16 cellular contexts compared by ENCODE assay signal in genomic region chr17:74743755-74744154, GRCh38. TPM values are rescaled to one million over a fixed set of nuclear protein-coding genes. Genes with fewer than 3 reads are reported as not detected.
A peak's percentile ranks its signal among the peaks of the same experiment; 100 is the strongest.
DNase-seq lines count a peak whose midpoint lies in the region; ATAC-seq, FAIRE-seq and TF ChIP-seq lines count a peak whose summit lies in the region.
"Had no signal": no experiment of that assay in that cellular context is flagged by ENCODE, and none has a peak within 500 bp of the region (broad histone marks: within the 10 kb centered on the region; RNA-seq: fewer than 3 reads in every experiment).

No MANE protein-coding gene starts in this region.

- no peak for ATAC-seq in stimulated activated memory B cell treated with anti-CD40 and anti-IgM and Interleukin-4, amounts not matched to agents 10 μg/mL and 1 μg/mL and 100 μg/mL, for 72 hours
- ATAC-seq in left cardiac atrium, result no peak

- no peak overlapping the region for H3K4me2 ChIP-seq in H1 (ENCODE audit: insufficient read depth in 1 of 2, low read depth in 2 of 2, low read length in 2 of 2)
- H3K4me2 ChIP-seq: KMS-11 had no signal

- peak overlapping the region; percentile 55; the same call in 1 of the 2 replicates for H2BK20ac ChIP-seq in H1 (ENCODE audit: low read length)

- H4K20me1 ChIP-seq in H1 (replicated peaks in 1 of 2; ENCODE audit: control insufficient read depth in 1 of 2, insufficient read depth in 2 of 2, low read length in 2 of 2), result no peaks in the 10 kb centered on the region

- no peak overlapping the region for H3K4me3 Mint-ChIP-seq in activated naive CD4-positive, alpha-beta T cell treated with anti-CD3 and anti-CD28 coated beads for 36 hours
- no peak overlapping the region for H3K4me3 Mint-ChIP-seq in activated CD4-positive, alpha-beta memory T cell treated with anti-CD3 and anti-CD28 coated beads for 36 hours
- H3K4me3 Mint-ChIP-seq in stimulated activated memory B cell treated with anti-CD40 and anti-IgM and Interleukin-4, amounts not matched to agents 10 μg/mL and 1 μg/mL and 100 μg/mL, for 72 hours, result no peak overlapping the region
- H3K4me3 Mint-ChIP-seq: HFFc6 had no signal

- no peak overlapping the region for H2BK120ac ChIP-seq in H1 (replicated peaks; ENCODE audit: low read depth, low read length)

- H2BK12ac ChIP-seq in H1 (ENCODE audit: low read depth, low read length), result no peak overlapping the region

- intact Hi-C loops in activated naive CD4-positive, alpha-beta T cell treated with anti-CD3 and anti-CD28 coated beads for 36 hours (cut with micrococcal nuclease), result loop anchor here (1.0 to 10.0 kb wide), 7 partner anchors 15 to 461 kb away; partner anchors contain the start of gene NUP85
- intact Hi-C loops in activated CD4-positive, alpha-beta memory T cell treated with anti-CD3 and anti-CD28 coated beads for 36 hours (cut with micrococcal nuclease), result loop anchor here (1.0 to 10.0 kb wide), 4 partner anchors 15 to 529 kb away; partner anchors contain the start of gene TTYH2
- intact Hi-C loops in left cardiac atrium (cut with DNase I), result loop anchor here (2.0 to 10.0 kb wide), 3 partner anchors 27 to 121 kb away; partner anchors contain the start of gene GRIN2C (in 1 of the 2)

- H3K27me3 Mint-ChIP-seq in activated naive CD4-positive, alpha-beta T cell treated with anti-CD3 and anti-CD28 coated beads for 36 hours (ENCODE audit: low read depth), result no peaks in the 10 kb centered on the region
- no peaks in the 10 kb centered on the region for H3K27me3 Mint-ChIP-seq in activated CD4-positive, alpha-beta memory T cell treated with anti-CD3 and anti-CD28 coated beads for 36 hours
- H3K27me3 Mint-ChIP-seq in stimulated activated memory B cell treated with anti-CD40 and anti-IgM and Interleukin-4, amounts not matched to agents 10 μg/mL and 1 μg/mL and 100 μg/mL, for 72 hours, result no peaks in the 10 kb centered on the region

- 0 out of 2 replicates have a peak overlapping the region, but pooled peaks have one; percentile 26 for H2AK5ac ChIP-seq in H1 (ENCODE audit: low read depth, low read length)

- no peak for TF ChIP-seq RAD21 in H1 (IDR thresholded peaks at IDR 0.05 in 1 of 2, conservative IDR thresholded peaks at IDR 0.05 in 1 of 2; ENCODE audit: low read depth in 2 of 2, low read length in 2 of 2)

- no peaks in the 10 kb centered on the region for H3K36me3 Mint-ChIP-seq in activated naive CD4-positive, alpha-beta T cell treated with anti-CD3 and anti-CD28 coated beads for 36 hours (ENCODE audit: low read depth)
- H3K36me3 Mint-ChIP-seq in activated CD4-positive, alpha-beta memory T cell treated with anti-CD3 and anti-CD28 coated beads for 36 hours, result no peaks in the 10 kb centered on the region
- H3K36me3 Mint-ChIP-seq in stimulated activated memory B cell treated with anti-CD40 and anti-IgM and Interleukin-4, amounts not matched to agents 10 μg/mL and 1 μg/mL and 100 μg/mL, for 72 hours, result no peaks in the 10 kb centered on the region

- no peaks in the 10 kb centered on the region for H3K79me1 ChIP-seq in H1 (ENCODE audit: low read depth, low read length)

- POLR2A ChIA-PET in activated CD4-positive, alpha-beta memory T cell treated with anti-CD3 and anti-CD28 coated beads for 36 hours (lab: Charles Lee), result no interaction called here
- POLR2A ChIA-PET in H1 (lab: Charles Lee; ENCODE audit: partially characterized antibody), result interaction anchor here (4.1 kb wide), 1 partner anchor 26 kb away, joined by 44 read pairs; no protein-coding TSS in a partner anchor

- H3K18ac ChIP-seq in H1 (ENCODE audit: extremely low read depth, low read length), result no peak overlapping the region

- no peak overlapping the region for H2AFZ ChIP-seq in H1 (ENCODE audit: low read length)

- no peak overlapping the region for H4K5ac ChIP-seq in H1 (ENCODE audit: insufficient read length, low read depth, low read length)

- H3K14ac ChIP-seq in H1 (ENCODE audit: insufficient read length), result no peak overlapping the region

- WGBS in H1 (ENCODE audit: extremely low coverage in 1 of 2, insufficient coverage in 1 of 2, insufficient read length in 1 of 2, insufficient replicate concordance in 2 of 2, low coverage in 1 of 2, low lambda C conversion rate in 2 of 2, missing lambda C conversion rate in 1 of 2), 2 experiments, result 86% methylated on average over 2 of the region's 2 CpGs; no CpG with 5 or more reads in 1 of the 2 experiments

- no peak for TF ChIP-seq POLR2A in H1 (IDR thresholded peaks at IDR 0.05; ENCODE audit: control extremely low read depth in 1 of 2, low read depth in 2 of 2, low read length in 2 of 2)

- H3K9ac ChIP-seq in H1 (replicated peaks in 1 of 4; ENCODE audit: extremely low read depth in 1 of 4, low read depth in 3 of 4, low read length in 3 of 4), result no peak overlapping the region
- H3K9ac ChIP-seq: KMS-11 had no signal

- H2BK5ac ChIP-seq in H1 (ENCODE audit: low read depth, low read length), result no peak overlapping the region; the same call in 1 of the 2 replicates

- H3K27ac ChIP-seq in H1 (ENCODE audit: low read depth, low read length), result no peak overlapping the region
- H3K27ac ChIP-seq: ascending aorta, esophagus squamous epithelium, suprapubic skin had no signal

- no peak for FAIRE-seq in H1 (lab: Jason Lieb, UNC)

- H3K9me3 Mint-ChIP-seq in activated naive CD4-positive, alpha-beta T cell treated with anti-CD3 and anti-CD28 coated beads for 36 hours, result no peaks in the 10 kb centered on the region
- H3K9me3 Mint-ChIP-seq in activated CD4-positive, alpha-beta memory T cell treated with anti-CD3 and anti-CD28 coated beads for 36 hours, result peaks cover 7% of the 10 kb centered on the region
- H3K9me3 Mint-ChIP-seq in stimulated activated memory B cell treated with anti-CD40 and anti-IgM and Interleukin-4, amounts not matched to agents 10 μg/mL and 1 μg/mL and 100 μg/mL, for 72 hours, result no peaks in the 10 kb centered on the region
- H3K9me3 Mint-ChIP-seq: HFFc6 had no signal

- H3K36me3 ChIP-seq in H1 (ENCODE audit: control insufficient read depth in 2 of 4, insufficient read depth in 4 of 4, low read length in 3 of 4), result no peaks in the 10 kb centered on the region
- H3K36me3 ChIP-seq: ascending aorta, esophagus squamous epithelium, suprapubic skin had no signal

- peaks cover 2% of the 10 kb centered on the region; the same call in 1 of the 2 replicates for H3K23me2 ChIP-seq in H1 (ENCODE audit: low read depth, low read length)

- DNase-seq in activated naive CD4-positive, alpha-beta T cell treated with anti-CD3 and anti-CD28 coated beads for 36 hours, result no peak
- no peak for DNase-seq in activated naive CD4-positive, alpha-beta T cell treated with anti-CD3 and anti-CD28 coated beads, Interleukin-2, amount 50 U/mL, for 16 hours
- DNase-seq in activated CD4-positive, alpha-beta memory T cell treated with anti-CD3 and anti-CD28 coated beads for 36 hours, result no peak
- DNase-seq in H1 (ENCODE audit: low read depth in 1 of 2, low spot score in 2 of 2), result no peak
- no peak for DNase-seq in left cardiac atrium
- no peak for DNase-seq in HuH-7 (ENCODE audit: low spot score)
- no peak for DNase-seq in MV-4-11 (lab: John Stamatoyannopoulos, UW)
- DNase-seq: activated effector memory CD4-positive, alpha-beta T cell treated with Interleukin-2 at 50 U/mL for 16 hours; esophagus squamous epithelium; HFFc6 had no signal

- peaks cover 73% of the 10 kb centered on the region for H3K4me1 Mint-ChIP-seq in activated naive CD4-positive, alpha-beta T cell treated with anti-CD3 and anti-CD28 coated beads for 36 hours (ENCODE audit: low read depth)
- H3K4me1 Mint-ChIP-seq in activated CD4-positive, alpha-beta memory T cell treated with anti-CD3 and anti-CD28 coated beads for 36 hours (ENCODE audit: low read depth), result peaks cover 74% of the 10 kb centered on the region
- peaks cover 62% of the 10 kb centered on the region for H3K4me1 Mint-ChIP-seq in stimulated activated memory B cell treated with anti-CD40 and anti-IgM and Interleukin-4, amounts not matched to agents 10 μg/mL and 1 μg/mL and 100 μg/mL, for 72 hours

- H3K9me3 ChIP-seq in H1 (ENCODE audit: insufficient read depth in 2 of 2, low read depth in 1 of 2, low read length in 1 of 2), result no peaks in the 10 kb centered on the region
- H3K9me3 ChIP-seq: ascending aorta, esophagus squamous epithelium, suprapubic skin had no signal

- no peak for TF ChIP-seq CTCF in H1 (IDR thresholded peaks at IDR 0.05; ENCODE audit: control extremely low read depth in 1 of 3, insufficient read depth in 1 of 3, low read depth in 1 of 3, low read length in 3 of 3)

- no peak overlapping the region for H2BK15ac ChIP-seq in H1 (ENCODE audit: low read length)

- no peak overlapping the region for H3K56ac ChIP-seq in H1 (replicated peaks; ENCODE audit: insufficient read length, low read depth, low read length)

- peaks cover 5 to 28% (median 16%) of the 10 kb centered on the region in 4 experiments for H3K4me1 ChIP-seq in H1 (replicated peaks in 1 of 4; ENCODE audit: control insufficient read depth in 3 of 4, insufficient read depth in 4 of 4, low read length in 3 of 4)

- no peak overlapping the region for H3K4me3 ChIP-seq in H1 (ENCODE audit: extremely low read depth in 1 of 4, insufficient read depth in 2 of 4, low read depth in 3 of 4, low read length in 4 of 4)
- H3K4me3 ChIP-seq: ascending aorta, esophagus squamous epithelium, suprapubic skin had no signal

- no peak overlapping the region for H4K8ac ChIP-seq in H1 (ENCODE audit: extremely low read depth, insufficient read depth, low read length)

- H3K4ac ChIP-seq in H1 (replicated peaks; ENCODE audit: insufficient read length, low read depth, low read length), result no peak overlapping the region

- TF ChIP-seq EP300 in H1 (IDR thresholded peaks at IDR 0.05; ENCODE audit: borderline replicate concordance in 1 of 2, low read depth in 2 of 2, low read length in 2 of 2), result no peak

- no peak overlapping the region for H3K23ac ChIP-seq in H1 (ENCODE audit: insufficient read length)

- no peaks in the 10 kb centered on the region for H3K79me2 ChIP-seq in H1 (ENCODE audit: control insufficient read depth in 1 of 2, insufficient read depth in 2 of 2, low read length in 2 of 2)

- peak overlapping the region; percentile 83 for H3K27ac Mint-ChIP-seq in activated naive CD4-positive, alpha-beta T cell treated with anti-CD3 and anti-CD28 coated beads for 36 hours
- H3K27ac Mint-ChIP-seq in activated CD4-positive, alpha-beta memory T cell treated with anti-CD3 and anti-CD28 coated beads for 36 hours, result peak overlapping the region; percentile 88
- H3K27ac Mint-ChIP-seq in stimulated activated memory B cell treated with anti-CD40 and anti-IgM and Interleukin-4, amounts not matched to agents 10 μg/mL and 1 μg/mL and 100 μg/mL, for 72 hours, result peak overlapping the region; percentile 74
- H3K27ac Mint-ChIP-seq: HFFc6 had no signal

- H4K91ac ChIP-seq in H1 (replicated peaks; ENCODE audit: insufficient read length, low read length), result no peak overlapping the region

- CTCF ChIA-PET in activated naive CD4-positive, alpha-beta T cell treated with anti-CD3 and anti-CD28 coated beads for 36 hours (lab: Charles Lee), result interaction anchor here (0.8 to 4.3 kb wide), 11 partner anchors 11 to 132 kb away, joined by 3 to 59 read pairs (median 20); partner anchors contain the start of gene NAT9
- CTCF ChIA-PET in activated CD4-positive, alpha-beta memory T cell treated with anti-CD3 and anti-CD28 coated beads for 36 hours (lab: Charles Lee), result interaction anchor here (1.2 to 4.7 kb wide), 12 partner anchors 7 to 117 kb away, joined by 3 to 123 read pairs (median 30); partner anchors contain the start of genes GRIN2C and RAB37
- CTCF ChIA-PET in H1 (lab: Charles Lee; ENCODE audit: partially characterized antibody), result interaction anchor here (0.8 to 4.7 kb wide), 17 partner anchors 7 to 337 kb away, joined by 3 to 388 read pairs (median 15); partner anchors contain the start of genes NAT9 and RAB37

- H3K27me3 ChIP-seq in H1 (replicated peaks in 1 of 4; ENCODE audit: control insufficient read depth in 3 of 4, extremely low read depth in 1 of 4, insufficient read depth in 3 of 4, low read length in 3 of 4), result no peaks in the 10 kb centered on the region; a peak in 1 of 7 replicates
- H3K27me3 ChIP-seq: ascending aorta had no signal

RNA-seq across cellular contexts. Expression of gene NHERF1, which starts 4.7 kb away (rescaled TPM):
- total RNA-seq in activated naive CD4-positive, alpha-beta T cell treated with anti-CD3 and anti-CD28 coated beads for 36 hours, result 10 to 100 TPM; 70.8 to 77.6 TPM
- 100 to 1,000 TPM; 136 TPM for total RNA-seq in activated CD4-positive, alpha-beta memory T cell treated with anti-CD3 and anti-CD28 coated beads for 36 hours
- 91.3 and 92.9 TPM in 2 replicates for total RNA-seq in H1 (2021; fragmentation: NEBNext Ultra II Directional; extraction: Animal tissue kit (Norgen Biotek cat#: 25700))
- polyA plus RNA-seq in H1 (2011; rRNA removed), result 99.2 and 140 TPM in 2 replicates
- polyA plus RNA-seq in H1 (2011; cell fraction: cytosol; rRNA removed), result 107 TPM
- polyA plus RNA-seq in H1 (2011; cell fraction: nucleus; rRNA removed), result 85.0 TPM
- polyA plus RNA-seq in H1 (2012, experiment 1 of 2), result 74.7 to 102 TPM (median 92.8 TPM) in 4 replicates
- polyA plus RNA-seq in H1 (2012, experiment 2 of 2), result 128 TPM
- polyA plus RNA-seq in H1 (2013, experiment 1 of 2), result 121 TPM
- polyA plus RNA-seq in H1 (2013, experiment 2 of 2), result 130 TPM
- 57.8 and 78.7 TPM in 2 replicates for polyA minus RNA-seq in H1 (2011; rRNA and poly(A)+ RNA removed)
- polyA minus RNA-seq in H1 (2011; cell fraction: cytosol; rRNA and poly(A)+ RNA removed), result 43.7 TPM
- polyA minus RNA-seq in H1 (2011; cell fraction: nucleus; rRNA and poly(A)+ RNA removed), result 26.3 TPM
- total RNA-seq in left cardiac atrium, result 10 to 100 TPM; 15.1 to 18.5 TPM

RNA-seq across cellular contexts. Expression of gene RAB37, which starts 6.7 kb away (rescaled TPM):
- 1 to 10 TPM; 2.1 to 2.3 TPM for total RNA-seq in activated naive CD4-positive, alpha-beta T cell treated with anti-CD3 and anti-CD28 coated beads for 36 hours
- total RNA-seq in activated CD4-positive, alpha-beta memory T cell treated with anti-CD3 and anti-CD28 coated beads for 36 hours, result 1 to 10 TPM; 6.5 to 7.0 TPM
- 5.2 and 5.5 TPM in 2 replicates for total RNA-seq in H1 (2021; fragmentation: NEBNext Ultra II Directional; extraction: Animal tissue kit (Norgen Biotek cat#: 25700))
- polyA plus RNA-seq in H1 (2011; rRNA removed), result 6.1 and 6.6 TPM in 2 replicates
- 9.7 TPM for polyA plus RNA-seq in H1 (2011; cell fraction: cytosol; rRNA removed)
- 13.3 TPM for polyA plus RNA-seq in H1 (2011; cell fraction: nucleus; rRNA removed)
- polyA plus RNA-seq in H1 (2012, experiment 1 of 2), result 5.0 to 7.8 TPM (median 6.5 TPM) in 4 replicates
- 4.2 TPM for polyA plus RNA-seq in H1 (2012, experiment 2 of 2)
- 6.1 TPM for polyA plus RNA-seq in H1 (2013, experiment 1 of 2)
- polyA plus RNA-seq in H1 (2013, experiment 2 of 2), result 5.8 TPM
- polyA minus RNA-seq in H1 (2011; rRNA and poly(A)+ RNA removed), result 4.4 and 12.4 TPM in 2 replicates
- 7.9 TPM for polyA minus RNA-seq in H1 (2011; cell fraction: cytosol; rRNA and poly(A)+ RNA removed)
- 2.7 TPM for polyA minus RNA-seq in H1 (2011; cell fraction: nucleus; rRNA and poly(A)+ RNA removed)
- 1 to 10 TPM in 1 of 2 donors, under 1 TPM in 1; 0.58 to 3.2 TPM for total RNA-seq in left cardiac atrium
- total RNA-seq: A673 had no signal

RNA-seq across cellular contexts. Expression of gene CD300LF, which starts 31.0 kb away (rescaled TPM):
- total RNA-seq in activated naive CD4-positive, alpha-beta T cell treated with anti-CD3 and anti-CD28 coated beads for 36 hours, result not detected
- total RNA-seq in activated CD4-positive, alpha-beta memory T cell treated with anti-CD3 and anti-CD28 coated beads for 36 hours, result not detected
- total RNA-seq in H1 (2021; fragmentation: NEBNext Ultra II Directional; extraction: Animal tissue kit (Norgen Biotek cat#: 25700)), result not detected in 2 replicates
- not detected in 2 replicates for polyA plus RNA-seq in H1 (2011; rRNA removed)
- polyA plus RNA-seq in H1 (2011; cell fraction: cytosol; rRNA removed), result not detected
- polyA plus RNA-seq in H1 (2011; cell fraction: nucleus; rRNA removed), result not detected
- polyA plus RNA-seq in H1 (2012, experiment 1 of 2), result not detected in 4 replicates
- polyA plus RNA-seq in H1 (2012, experiment 2 of 2), result not detected
- polyA plus RNA-seq in H1 (2013, experiment 1 of 2), result not detected
- not detected for polyA plus RNA-seq in H1 (2013, experiment 2 of 2)
- polyA minus RNA-seq in H1 (2011; rRNA and poly(A)+ RNA removed), result not detected in 2 replicates
- polyA minus RNA-seq in H1 (2011; cell fraction: cytosol; rRNA and poly(A)+ RNA removed), result not detected
- polyA minus RNA-seq in H1 (2011; cell fraction: nucleus; rRNA and poly(A)+ RNA removed), result not detected
- under 1 TPM; 0.41 to 0.44 TPM for total RNA-seq in left cardiac atrium
- total RNA-seq: A673; ascending aorta; HFFc6; suprapubic skin; T-helper 1 cell treated with Interleukin-12 subunit alpha and Interleukin-12 subunit beta and Interleukin-4 antibody, amounts not matched to agents 30 ng/mL and 1 ng/mL, for 36 hours had no signal

RNA-seq across cellular contexts. Expression of gene NAT9, which starts 32.4 kb away (rescaled TPM):
- 10 to 100 TPM; 42.1 to 43.9 TPM for total RNA-seq in activated naive CD4-positive, alpha-beta T cell treated with anti-CD3 and anti-CD28 coated beads for 36 hours
- 10 to 100 TPM; 42.9 to 46.9 TPM for total RNA-seq in activated CD4-positive, alpha-beta memory T cell treated with anti-CD3 and anti-CD28 coated beads for 36 hours
- total RNA-seq in H1 (2021; fragmentation: NEBNext Ultra II Directional; extraction: Animal tissue kit (Norgen Biotek cat#: 25700)), result 40.6 and 42.7 TPM in 2 replicates
- 32.3 and 42.4 TPM in 2 replicates for polyA plus RNA-seq in H1 (2011; rRNA removed)
- 67.6 TPM for polyA plus RNA-seq in H1 (2011; cell fraction: cytosol; rRNA removed)
- 198 TPM for polyA plus RNA-seq in H1 (2011; cell fraction: nucleus; rRNA removed)
- polyA plus RNA-seq in H1 (2012, experiment 1 of 2), result 49.1 to 72.7 TPM (median 58.9 TPM) in 4 replicates
- 32.4 TPM for polyA plus RNA-seq in H1 (2012, experiment 2 of 2)
- 28.5 TPM for polyA plus RNA-seq in H1 (2013, experiment 1 of 2)
- polyA plus RNA-seq in H1 (2013, experiment 2 of 2), result 24.6 TPM
- 39.6 and 41.7 TPM in 2 replicates for polyA minus RNA-seq in H1 (2011; rRNA and poly(A)+ RNA removed)
- 18.8 TPM for polyA minus RNA-seq in H1 (2011; cell fraction: cytosol; rRNA and poly(A)+ RNA removed)
- polyA minus RNA-seq in H1 (2011; cell fraction: nucleus; rRNA and poly(A)+ RNA removed), result 50.9 TPM
- 10 to 100 TPM; 23.7 to 34.7 TPM for total RNA-seq in left cardiac atrium
